21 cellular contexts compared by ENCODE assay signal in genomic region chr15:93105510-93105909, GRCh38.
"Had no signal": no experiment of that assay in that cellular context is flagged by ENCODE, and none has a peak within 500 bp of the region (broad histone marks: within the 10 kb centered on the region; RNA-seq: fewer than 3 reads in every experiment).

No MANE protein-coding gene starts in this region.

- H3K9me3 ChIP-seq: gastrocnemius medialis, pancreas, transverse colon had no signal

- ATAC-seq: esophagus mucosa; gastrocnemius medialis; left colon; left ventricle myocardium superior; natural killer cell treated with Interleukin-12 subunit alpha and Interleukin-12 subunit beta and Interleukin-15 and Interleukin-18, amount 100 ng/mL, for 72 hours; pancreas; right cardiac atrium had no signal

- H3K27me3 ChIP-seq: gastrocnemius medialis, pancreas had no signal

- H3K27ac ChIP-seq: dorsolateral prefrontal cortex, gastrocnemius medialis, pancreas, stomach, thoracic aorta, transverse colon had no signal

- H3K36me3 ChIP-seq: gastrocnemius medialis, pancreas, stomach, thoracic aorta, transverse colon had no signal

- H3K4me1 ChIP-seq: pancreas, stomach, transverse colon had no signal

- H3K4me3 ChIP-seq: dorsolateral prefrontal cortex, gastrocnemius medialis, lung, pancreas, stomach, thoracic aorta, transverse colon had no signal

- DNase-seq: cortex of kidney; dorsolateral prefrontal cortex; effector CD8-positive, alpha-beta T cell; gastrocnemius medialis; left colon; left ventricle myocardium superior; mesenchymal stem cell; midbrain; occipital lobe; pancreas; right cardiac atrium; small intestine; stimulated activated CD4-positive, alpha-beta T cell treated with anti-CD3 and anti-CD28 coated beads, Interleukin-12 subunit alpha, Interleukin-12 subunit beta, amount 100 ng/mL, for 4 hours; stimulated activated naive CD4-positive, alpha-beta T cell; stomach; substantia nigra; transverse colon had no signal
